In the genomic region with DNA sequence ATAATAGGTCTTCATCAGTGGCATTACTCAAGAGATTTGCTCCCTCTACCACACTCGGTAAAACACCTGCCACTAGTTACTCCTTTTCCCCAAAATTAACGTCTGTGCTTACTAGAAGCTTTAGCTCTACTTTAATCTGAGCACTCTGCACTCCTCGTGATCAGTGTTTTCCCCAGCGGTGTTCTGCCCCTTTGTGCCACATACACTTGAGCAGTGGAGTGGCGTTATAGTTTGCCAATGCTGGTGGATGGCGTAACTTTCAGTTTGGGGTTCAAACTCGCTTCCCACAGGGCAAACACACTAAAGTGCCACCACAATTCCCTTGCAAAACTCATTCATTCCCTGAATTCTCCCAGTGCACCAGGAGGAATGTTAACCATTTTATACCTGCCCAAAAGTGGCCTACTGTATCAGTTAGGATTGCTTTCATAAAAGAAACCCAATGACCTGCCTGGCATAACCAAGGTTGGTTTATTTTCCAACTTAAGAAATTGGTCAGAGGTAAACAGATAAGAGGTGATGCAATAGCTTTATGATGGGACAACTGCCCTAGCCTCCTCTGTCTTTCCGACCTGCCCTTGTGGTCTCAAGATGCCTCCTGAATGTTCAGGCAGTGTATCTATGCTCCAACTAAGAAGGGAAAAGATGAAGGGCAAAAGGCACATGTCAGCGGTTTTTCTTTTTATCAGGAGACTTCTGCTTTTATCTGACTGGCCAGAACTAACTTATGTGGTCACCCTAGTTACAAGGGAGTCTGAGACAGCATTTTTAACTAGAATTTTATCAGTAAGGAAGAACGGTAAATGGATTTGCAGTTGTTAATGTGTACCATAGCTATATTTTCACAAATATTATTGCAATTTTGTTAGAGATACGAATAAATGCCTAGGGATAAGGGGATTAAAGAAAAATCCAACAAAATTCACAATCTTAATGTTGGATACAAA, we compare ENCODE assay signal across 1 cellular context.
A peak's percentile ranks its signal among the peaks of the same experiment; 100 is the strongest.
TF ChIP-seq lines count a peak whose summit lies in the region.

No MANE protein-coding gene starts in this region.

TF ChIP-seq in K562, 482 proteins besides CTCF, POLR2A, EP300 and RAD21 (continued from another document and continues in another):
- TF ChIP-seq, protein P1, sequence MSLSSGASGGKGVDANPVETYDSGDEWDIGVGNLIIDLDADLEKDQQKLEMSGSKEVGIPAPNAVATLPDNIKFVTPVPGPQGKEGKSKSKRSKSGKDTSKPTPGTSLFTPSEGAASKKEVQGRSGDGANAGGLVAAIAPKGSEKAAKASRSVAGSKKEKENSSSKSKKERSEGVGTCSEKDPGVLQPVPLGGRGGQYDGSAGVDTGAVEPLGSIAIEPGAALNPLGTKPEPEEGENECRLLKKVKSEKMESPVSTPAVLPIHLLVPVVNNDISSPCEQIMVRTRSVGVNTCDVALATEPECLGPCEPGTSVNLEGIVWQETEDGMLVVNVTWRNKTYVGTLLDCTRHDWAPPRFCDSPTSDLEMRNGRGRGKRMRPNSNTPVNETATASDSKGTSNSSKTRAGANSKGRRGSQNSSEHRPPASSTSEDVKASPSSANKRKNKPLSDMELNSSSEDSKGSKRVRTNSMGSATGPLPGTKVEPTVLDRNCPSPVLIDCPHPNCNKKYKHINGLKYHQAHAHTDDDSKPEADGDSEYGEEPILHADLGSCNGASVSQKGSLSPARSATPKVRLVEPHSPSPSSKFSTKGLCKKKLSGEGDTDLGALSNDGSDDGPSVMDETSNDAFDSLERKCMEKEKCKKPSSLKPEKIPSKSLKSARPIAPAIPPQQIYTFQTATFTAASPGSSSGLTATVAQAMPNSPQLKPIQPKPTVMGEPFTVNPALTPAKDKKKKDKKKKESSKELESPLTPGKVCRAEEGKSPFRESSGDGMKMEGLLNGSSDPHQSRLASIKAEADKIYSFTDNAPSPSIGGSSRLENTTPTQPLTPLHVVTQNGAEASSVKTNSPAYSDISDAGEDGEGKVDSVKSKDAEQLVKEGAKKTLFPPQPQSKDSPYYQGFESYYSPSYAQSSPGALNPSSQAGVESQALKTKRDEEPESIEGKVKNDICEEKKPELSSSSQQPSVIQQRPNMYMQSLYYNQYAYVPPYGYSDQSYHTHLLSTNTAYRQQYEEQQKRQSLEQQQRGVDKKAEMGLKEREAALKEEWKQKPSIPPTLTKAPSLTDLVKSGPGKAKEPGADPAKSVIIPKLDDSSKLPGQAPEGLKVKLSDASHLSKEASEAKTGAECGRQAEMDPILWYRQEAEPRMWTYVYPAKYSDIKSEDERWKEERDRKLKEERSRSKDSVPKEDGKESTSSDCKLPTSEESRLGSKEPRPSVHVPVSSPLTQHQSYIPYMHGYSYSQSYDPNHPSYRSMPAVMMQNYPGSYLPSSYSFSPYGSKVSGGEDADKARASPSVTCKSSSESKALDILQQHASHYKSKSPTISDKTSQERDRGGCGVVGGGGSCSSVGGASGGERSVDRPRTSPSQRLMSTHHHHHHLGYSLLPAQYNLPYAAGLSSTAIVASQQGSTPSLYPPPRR (CRISPR knock-in tag; IDR thresholded peaks at IDR 0.05; ENCODE audit: borderline replicate concordance) = no peak
- TF ChIP-seq NRF1 (conservative IDR thresholded peaks at IDR 0.05 in 1 of 2, IDR thresholded peaks at IDR 0.05 in 1 of 2) = peak in 1 of 2 experiments; percentile 27; a peak in 1 of 4 replicates
- TF ChIP-seq RFX1 (IDR thresholded peaks at IDR 0.05) = peak; percentile 87
- TF ChIP-seq, protein P2, sequence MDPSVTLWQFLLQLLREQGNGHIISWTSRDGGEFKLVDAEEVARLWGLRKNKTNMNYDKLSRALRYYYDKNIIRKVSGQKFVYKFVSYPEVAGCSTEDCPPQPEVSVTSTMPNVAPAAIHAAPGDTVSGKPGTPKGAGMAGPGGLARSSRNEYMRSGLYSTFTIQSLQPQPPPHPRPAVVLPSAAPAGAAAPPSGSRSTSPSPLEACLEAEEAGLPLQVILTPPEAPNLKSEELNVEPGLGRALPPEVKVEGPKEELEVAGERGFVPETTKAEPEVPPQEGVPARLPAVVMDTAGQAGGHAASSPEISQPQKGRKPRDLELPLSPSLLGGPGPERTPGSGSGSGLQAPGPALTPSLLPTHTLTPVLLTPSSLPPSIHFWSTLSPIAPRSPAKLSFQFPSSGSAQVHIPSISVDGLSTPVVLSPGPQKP (CRISPR knock-in tag; IDR thresholded peaks at IDR 0.05) = no peak
- TF ChIP-seq RBM14 (IDR thresholded peaks at IDR 0.05; ENCODE audit: borderline replicate concordance, insufficient read depth, low read depth, low read length) = no peak
- peak; percentile 79 for TF ChIP-seq NCOR1 (IDR thresholded peaks at IDR 0.05)
- peak; percentile 69; the same call in 1 of the 2 replicates for TF ChIP-seq BHLHE40 (IDR thresholded peaks at IDR 0.05; ENCODE audit: low read length)
- no peak for TF ChIP-seq U2AF1 (optimal IDR thresholded peaks at IDR 0.05; ENCODE audit: low read depth, low read length)
- TF ChIP-seq TAF15 (IDR thresholded peaks at IDR 0.05; ENCODE audit: low read depth, low read length) = no peak
- peak; percentile 90 for TF ChIP-seq SMARCA4 (IDR thresholded peaks at IDR 0.05)
- TF ChIP-seq ZNF239 (CRISPR knock-in tag; IDR thresholded peaks at IDR 0.05) = peak; percentile 23; the same call in 1 of the 2 replicates
- TF ChIP-seq CSDE1 (IDR thresholded peaks at IDR 0.05) = no peak
- no peak for TF ChIP-seq RBM39 (optimal IDR thresholded peaks at IDR 0.05; ENCODE audit: low read depth, low read length)
- TF ChIP-seq, protein P3, sequence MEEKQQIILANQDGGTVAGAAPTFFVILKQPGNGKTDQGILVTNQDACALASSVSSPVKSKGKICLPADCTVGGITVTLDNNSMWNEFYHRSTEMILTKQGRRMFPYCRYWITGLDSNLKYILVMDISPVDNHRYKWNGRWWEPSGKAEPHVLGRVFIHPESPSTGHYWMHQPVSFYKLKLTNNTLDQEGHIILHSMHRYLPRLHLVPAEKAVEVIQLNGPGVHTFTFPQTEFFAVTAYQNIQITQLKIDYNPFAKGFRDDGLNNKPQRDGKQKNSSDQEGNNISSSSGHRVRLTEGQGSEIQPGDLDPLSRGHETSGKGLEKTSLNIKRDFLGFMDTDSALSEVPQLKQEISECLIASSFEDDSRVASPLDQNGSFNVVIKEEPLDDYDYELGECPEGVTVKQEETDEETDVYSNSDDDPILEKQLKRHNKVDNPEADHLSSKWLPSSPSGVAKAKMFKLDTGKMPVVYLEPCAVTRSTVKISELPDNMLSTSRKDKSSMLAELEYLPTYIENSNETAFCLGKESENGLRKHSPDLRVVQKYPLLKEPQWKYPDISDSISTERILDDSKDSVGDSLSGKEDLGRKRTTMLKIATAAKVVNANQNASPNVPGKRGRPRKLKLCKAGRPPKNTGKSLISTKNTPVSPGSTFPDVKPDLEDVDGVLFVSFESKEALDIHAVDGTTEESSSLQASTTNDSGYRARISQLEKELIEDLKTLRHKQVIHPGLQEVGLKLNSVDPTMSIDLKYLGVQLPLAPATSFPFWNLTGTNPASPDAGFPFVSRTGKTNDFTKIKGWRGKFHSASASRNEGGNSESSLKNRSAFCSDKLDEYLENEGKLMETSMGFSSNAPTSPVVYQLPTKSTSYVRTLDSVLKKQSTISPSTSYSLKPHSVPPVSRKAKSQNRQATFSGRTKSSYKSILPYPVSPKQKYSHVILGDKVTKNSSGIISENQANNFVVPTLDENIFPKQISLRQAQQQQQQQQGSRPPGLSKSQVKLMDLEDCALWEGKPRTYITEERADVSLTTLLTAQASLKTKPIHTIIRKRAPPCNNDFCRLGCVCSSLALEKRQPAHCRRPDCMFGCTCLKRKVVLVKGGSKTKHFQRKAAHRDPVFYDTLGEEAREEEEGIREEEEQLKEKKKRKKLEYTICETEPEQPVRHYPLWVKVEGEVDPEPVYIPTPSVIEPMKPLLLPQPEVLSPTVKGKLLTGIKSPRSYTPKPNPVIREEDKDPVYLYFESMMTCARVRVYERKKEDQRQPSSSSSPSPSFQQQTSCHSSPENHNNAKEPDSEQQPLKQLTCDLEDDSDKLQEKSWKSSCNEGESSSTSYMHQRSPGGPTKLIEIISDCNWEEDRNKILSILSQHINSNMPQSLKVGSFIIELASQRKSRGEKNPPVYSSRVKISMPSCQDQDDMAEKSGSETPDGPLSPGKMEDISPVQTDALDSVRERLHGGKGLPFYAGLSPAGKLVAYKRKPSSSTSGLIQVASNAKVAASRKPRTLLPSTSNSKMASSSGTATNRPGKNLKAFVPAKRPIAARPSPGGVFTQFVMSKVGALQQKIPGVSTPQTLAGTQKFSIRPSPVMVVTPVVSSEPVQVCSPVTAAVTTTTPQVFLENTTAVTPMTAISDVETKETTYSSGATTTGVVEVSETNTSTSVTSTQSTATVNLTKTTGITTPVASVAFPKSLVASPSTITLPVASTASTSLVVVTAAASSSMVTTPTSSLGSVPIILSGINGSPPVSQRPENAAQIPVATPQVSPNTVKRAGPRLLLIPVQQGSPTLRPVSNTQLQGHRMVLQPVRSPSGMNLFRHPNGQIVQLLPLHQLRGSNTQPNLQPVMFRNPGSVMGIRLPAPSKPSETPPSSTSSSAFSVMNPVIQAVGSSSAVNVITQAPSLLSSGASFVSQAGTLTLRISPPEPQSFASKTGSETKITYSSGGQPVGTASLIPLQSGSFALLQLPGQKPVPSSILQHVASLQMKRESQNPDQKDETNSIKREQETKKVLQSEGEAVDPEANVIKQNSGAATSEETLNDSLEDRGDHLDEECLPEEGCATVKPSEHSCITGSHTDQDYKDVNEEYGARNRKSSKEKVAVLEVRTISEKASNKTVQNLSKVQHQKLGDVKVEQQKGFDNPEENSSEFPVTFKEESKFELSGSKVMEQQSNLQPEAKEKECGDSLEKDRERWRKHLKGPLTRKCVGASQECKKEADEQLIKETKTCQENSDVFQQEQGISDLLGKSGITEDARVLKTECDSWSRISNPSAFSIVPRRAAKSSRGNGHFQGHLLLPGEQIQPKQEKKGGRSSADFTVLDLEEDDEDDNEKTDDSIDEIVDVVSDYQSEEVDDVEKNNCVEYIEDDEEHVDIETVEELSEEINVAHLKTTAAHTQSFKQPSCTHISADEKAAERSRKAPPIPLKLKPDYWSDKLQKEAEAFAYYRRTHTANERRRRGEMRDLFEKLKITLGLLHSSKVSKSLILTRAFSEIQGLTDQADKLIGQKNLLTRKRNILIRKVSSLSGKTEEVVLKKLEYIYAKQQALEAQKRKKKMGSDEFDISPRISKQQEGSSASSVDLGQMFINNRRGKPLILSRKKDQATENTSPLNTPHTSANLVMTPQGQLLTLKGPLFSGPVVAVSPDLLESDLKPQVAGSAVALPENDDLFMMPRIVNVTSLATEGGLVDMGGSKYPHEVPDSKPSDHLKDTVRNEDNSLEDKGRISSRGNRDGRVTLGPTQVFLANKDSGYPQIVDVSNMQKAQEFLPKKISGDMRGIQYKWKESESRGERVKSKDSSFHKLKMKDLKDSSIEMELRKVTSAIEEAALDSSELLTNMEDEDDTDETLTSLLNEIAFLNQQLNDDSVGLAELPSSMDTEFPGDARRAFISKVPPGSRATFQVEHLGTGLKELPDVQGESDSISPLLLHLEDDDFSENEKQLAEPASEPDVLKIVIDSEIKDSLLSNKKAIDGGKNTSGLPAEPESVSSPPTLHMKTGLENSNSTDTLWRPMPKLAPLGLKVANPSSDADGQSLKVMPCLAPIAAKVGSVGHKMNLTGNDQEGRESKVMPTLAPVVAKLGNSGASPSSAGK (IDR thresholded peaks at IDR 0.05) = peak; percentile 73
- TF ChIP-seq ZNF282 (CRISPR knock-in tag; IDR thresholded peaks at IDR 0.05) = no peak
- TF ChIP-seq FOSL1 (tag; conservative IDR thresholded peaks at IDR 0.05) = peak; percentile 47
- no peak for TF ChIP-seq SREBF1 (IDR thresholded peaks at IDR 0.05; ENCODE audit: borderline replicate concordance, low read depth, low read length)
- TF ChIP-seq MXI1 (IDR thresholded peaks at IDR 0.05; ENCODE audit: low read depth, low read length) = peak; percentile 75
- TF ChIP-seq SOX6 (IDR thresholded peaks at IDR 0.05) = peak; percentile 79
- peak; percentile 54 for TF ChIP-seq POLR2H (tag; IDR thresholded peaks at IDR 0.05; ENCODE audit: low read depth)
- TF ChIP-seq GATAD2B (IDR thresholded peaks at IDR 0.05; ENCODE audit: borderline replicate concordance) = 0 out of 2 replicates have a peak, but pooled peaks have one; percentile 49
- TF ChIP-seq BDP1 (IDR thresholded peaks at IDR 0.05; ENCODE audit: insufficient read depth, insufficient read length) = no peak
- TF ChIP-seq, protein P4, sequence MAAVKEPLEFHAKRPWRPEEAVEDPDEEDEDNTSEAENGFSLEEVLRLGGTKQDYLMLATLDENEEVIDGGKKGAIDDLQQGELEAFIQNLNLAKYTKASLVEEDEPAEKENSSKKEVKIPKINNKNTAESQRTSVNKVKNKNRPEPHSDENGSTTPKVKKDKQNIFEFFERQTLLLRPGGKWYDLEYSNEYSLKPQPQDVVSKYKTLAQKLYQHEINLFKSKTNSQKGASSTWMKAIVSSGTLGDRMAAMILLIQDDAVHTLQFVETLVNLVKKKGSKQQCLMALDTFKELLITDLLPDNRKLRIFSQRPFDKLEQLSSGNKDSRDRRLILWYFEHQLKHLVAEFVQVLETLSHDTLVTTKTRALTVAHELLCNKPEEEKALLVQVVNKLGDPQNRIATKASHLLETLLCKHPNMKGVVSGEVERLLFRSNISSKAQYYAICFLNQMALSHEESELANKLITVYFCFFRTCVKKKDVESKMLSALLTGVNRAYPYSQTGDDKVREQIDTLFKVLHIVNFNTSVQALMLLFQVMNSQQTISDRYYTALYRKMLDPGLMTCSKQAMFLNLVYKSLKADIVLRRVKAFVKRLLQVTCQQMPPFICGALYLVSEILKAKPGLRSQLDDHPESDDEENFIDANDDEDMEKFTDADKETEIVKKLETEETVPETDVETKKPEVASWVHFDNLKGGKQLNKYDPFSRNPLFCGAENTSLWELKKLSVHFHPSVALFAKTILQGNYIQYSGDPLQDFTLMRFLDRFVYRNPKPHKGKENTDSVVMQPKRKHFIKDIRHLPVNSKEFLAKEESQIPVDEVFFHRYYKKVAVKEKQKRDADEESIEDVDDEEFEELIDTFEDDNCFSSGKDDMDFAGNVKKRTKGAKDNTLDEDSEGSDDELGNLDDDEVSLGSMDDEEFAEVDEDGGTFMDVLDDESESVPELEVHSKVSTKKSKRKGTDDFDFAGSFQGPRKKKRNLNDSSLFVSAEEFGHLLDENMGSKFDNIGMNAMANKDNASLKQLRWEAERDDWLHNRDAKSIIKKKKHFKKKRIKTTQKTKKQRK (IDR thresholded peaks at IDR 0.05; ENCODE audit: borderline replicate concordance, low read depth, low read length) = no peak
- no peak for TF ChIP-seq ZNF431 (CRISPR knock-in tag; IDR thresholded peaks at IDR 0.05)
- TF ChIP-seq CBFA2T3 (IDR thresholded peaks at IDR 0.05) = peak; percentile 88
- TF ChIP-seq SMARCE1 (IDR thresholded peaks at IDR 0.05) = peak; percentile 85
- no peak for TF ChIP-seq HDAC1 (IDR thresholded peaks at IDR 0.05)
- no peak for TF ChIP-seq NR4A1 (CRISPR knock-in tag; IDR thresholded peaks at IDR 0.05)
- TF ChIP-seq NR4A1 (tag; IDR thresholded peaks at IDR 0.05) = peak; percentile 75
- peak; percentile 83 for TF ChIP-seq TEAD4 (IDR thresholded peaks at IDR 0.05; ENCODE audit: low read length)
- TF ChIP-seq TEAD4 (CRISPR knock-in tag; IDR thresholded peaks at IDR 0.05; ENCODE audit: borderline replicate concordance) = no peak
- TF ChIP-seq, protein P5, sequence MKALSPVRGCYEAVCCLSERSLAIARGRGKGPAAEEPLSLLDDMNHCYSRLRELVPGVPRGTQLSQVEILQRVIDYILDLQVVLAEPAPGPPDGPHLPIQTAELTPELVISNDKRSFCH (CRISPR knock-in tag; IDR thresholded peaks at IDR 0.05) = no peak
- TF ChIP-seq, protein P5 (tag; IDR thresholded peaks at IDR 0.05) = peak; percentile 73
- peak; percentile 99 for TF ChIP-seq SPI1 (IDR thresholded peaks at IDR 0.05; ENCODE audit: borderline replicate concordance, low read depth, low read length)
- peak; percentile 75 for TF ChIP-seq TAL1 (IDR thresholded peaks at IDR 0.05)
- no peak for TF ChIP-seq ZNF707 (CRISPR knock-in tag; conservative IDR thresholded peaks at IDR 0.05)
- TF ChIP-seq ZNF778 (CRISPR knock-in tag; IDR thresholded peaks at IDR 0.05) = no peak
- TF ChIP-seq NFE2 (IDR thresholded peaks at IDR 0.05; ENCODE audit: low read depth) = peak; percentile 83
